Comparison of ENCODE assay signal across 14 cellular contexts in genomic region chr2:191333911-191334357, GRCh38.
A peak's percentile ranks its signal among the peaks of the same experiment; 100 is the strongest.
DNase-seq lines count a peak whose midpoint lies in the region; ATAC-seq and TF ChIP-seq lines count a peak whose summit lies in the region.
"Had no signal": no experiment of that assay in that cellular context is flagged by ENCODE, and none has a peak within 500 bp of the region (broad histone marks: within the 10 kb centered on the region; RNA-seq: fewer than 3 reads in every experiment).

No MANE protein-coding gene starts in this region.

- peak overlapping the region; percentile 56 for H3K4me2 ChIP-seq in GM23248 (ENCODE audit: unreplicated experiment)
- H3K4me2 ChIP-seq in SK-N-SH, result peak overlapping the region; percentile 68

- in situ Hi-C loops in GM23248 (cut with MboI), result no loop called here

- H3K27me3 ChIP-seq in GM23248 (replicated peaks; ENCODE audit: insufficient read depth) (no peaks in the 10 kb centered on the region), SK-N-SH (ENCODE audit: insufficient read depth) (no peaks in the 10 kb centered on the region), subcutaneous abdominal adipose tissue (ENCODE audit: control insufficient read depth in 5 of 5, insufficient read depth in 4 of 5, low read length in 5 of 5) (no peaks in the 10 kb centered on the region), dorsolateral prefrontal cortex (no peaks in the 10 kb centered on the region)

- POLR2A ChIA-PET in SK-N-SH (lab: Yijun Ruan, JAX), result no interaction called here

- no peak for ATAC-seq in HG03196 (IDR thresholded peaks at IDR 0.05; ENCODE audit: unreplicated experiment)
- ATAC-seq: HCT116 had no signal

- H3K36me3 ChIP-seq in GM23248 (ENCODE audit: low read depth) (peaks cover 39% of the 10 kb centered on the region), SK-N-SH (replicated peaks in 1 of 2; ENCODE audit: control insufficient read depth in 1 of 2, insufficient read depth in 2 of 2, low read length in 1 of 2) (peaks cover 13 to 24% of the 10 kb centered on the region in 2 experiments), subcutaneous abdominal adipose tissue (ENCODE audit: control insufficient read depth in 5 of 5, insufficient read depth in 5 of 5, low read length in 5 of 5) (peaks cover 0 to 6% (median 0%) of the 10 kb centered on the region in 5 donors)

- TF ChIP-seq CTCF in SK-N-SH (IDR thresholded peaks at IDR 0.05), result no peak
- TF ChIP-seq CTCF in fibroblast of pulmonary artery (IDR thresholded peaks at IDR 0.05; ENCODE audit: low read length, missing control alignments), result no peak
- no peak for TF ChIP-seq CTCF in dorsolateral prefrontal cortex (IDR thresholded peaks at IDR 0.05 in 54 of 56, conservative IDR thresholded peaks at IDR 0.05 in 2 of 56; ENCODE audit: low read depth in 1 of 56, partially characterized antibody in 56 of 56)

- H3F3A ChIP-seq in GM23248 (ENCODE audit: insufficient read depth), result peaks cover 27% of the 10 kb centered on the region
- H3F3A ChIP-seq in SK-N-SH (replicated peaks; ENCODE audit: insufficient read depth), result peaks cover 12% of the 10 kb centered on the region

- H3K4me1 ChIP-seq in GM23248 (ENCODE audit: insufficient read depth) (peaks cover 23% of the 10 kb centered on the region), SK-N-SH (ENCODE audit: control insufficient read depth in 1 of 2, insufficient read depth in 2 of 2, low read depth in 1 of 2, low read length in 1 of 2) (peaks cover 2 to 14% of the 10 kb centered on the region in 2 experiments; a peak in 3 of 4 replicates), subcutaneous abdominal adipose tissue (ENCODE audit: control insufficient read depth in 5 of 5, insufficient read depth in 5 of 5, low read length in 5 of 5) (peaks cover 0 to 6% (median 0%) of the 10 kb centered on the region in 5 donors)

- WGBS in GM23248 (ENCODE audit: low coverage in 1 of 2, low lambda C conversion rate in 2 of 2, missing lambda C conversion rate in 2 of 2), 2 experiments, result 0 to 2% methylated on average over 6 of the region's 6 CpGs
- 27% methylated on average over 6 of the region's 6 CpGs for WGBS in SK-N-SH (ENCODE audit: low lambda C conversion rate)

- intact Hi-C loops in dorsolateral prefrontal cortex (cut with DNase I), result no loop called here

- no peak for TF ChIP-seq RAD21 in SK-N-SH (IDR thresholded peaks at IDR 0.05; ENCODE audit: low read length)

- H3K4me3 ChIP-seq in GM23248, result peak overlapping the region; percentile 45
- H3K4me3 ChIP-seq in SK-N-SH (ENCODE audit: low read depth in 2 of 2, low read length in 1 of 2), result no peak overlapping the region
- H3K4me3 ChIP-seq in fibroblast of pulmonary artery (replicated peaks; ENCODE audit: low read depth, low read length), result no peak overlapping the region
- no peak overlapping the region for H3K4me3 ChIP-seq in subcutaneous abdominal adipose tissue (ENCODE audit: low read depth in 1 of 5, low read length in 5 of 5)
- no peak overlapping the region for H3K4me3 ChIP-seq in dorsolateral prefrontal cortex

- H3K79me2 ChIP-seq in GM23248 (ENCODE audit: insufficient read depth) (peaks cover 88% of the 10 kb centered on the region), SK-N-SH (ENCODE audit: insufficient read depth) (peaks cover 20% of the 10 kb centered on the region)

- peaks cover 5% of the 10 kb centered on the region; the same call in 1 of the 2 replicates for H3K9me2 ChIP-seq in GM23248 (ENCODE audit: insufficient read depth)
- no peaks in the 10 kb centered on the region for H3K9me2 ChIP-seq in SK-N-SH

- H2AFZ ChIP-seq in GM23248, result no peak overlapping the region
- no peak overlapping the region for H2AFZ ChIP-seq in SK-N-SH (ENCODE audit: low read depth)

- no peaks in the 10 kb centered on the region for H4K20me1 ChIP-seq in GM23248 (ENCODE audit: insufficient read depth)
- H4K20me1 ChIP-seq in SK-N-SH (ENCODE audit: insufficient read depth), result no peaks in the 10 kb centered on the region

- H3K9me3 ChIP-seq in GM23248 (ENCODE audit: low read depth), result no peaks in the 10 kb centered on the region
- H3K9me3 ChIP-seq in SK-N-SH, result no peaks in the 10 kb centered on the region
- H3K9me3 ChIP-seq in subcutaneous abdominal adipose tissue (ENCODE audit: control insufficient read depth in 5 of 5, low read length in 5 of 5), result no peaks in the 10 kb centered on the region

- CTCF ChIA-PET in SK-N-SH (lab: Yijun Ruan, JAX), result interaction anchor here (1.4 kb wide), 1 partner anchor 27 kb away, joined by 3 read pairs; no protein-coding TSS in a partner anchor

- DNase-seq in GM23248 (peak; percentile 92), SK-N-SH (no peak), fibroblast of pulmonary artery (ENCODE audit: low read depth) (peak; percentile 81), dorsolateral prefrontal cortex (no peak), kidney glomerular epithelial cell (lab: John Stamatoyannopoulos, UW) (no peak)
- DNase-seq: activated naive CD4-positive, alpha-beta T cell treated with anti-CD3 and anti-CD28 coated beads, Interleukin-2, amount 10 ng/mL, durations not matched to agents 7 days and 5 days; DMS79 treated with DMSO at 0.1 percent for 48 hours; left cardiac atrium; NCI-H187; posterior cingulate gyrus had no signal

- 0 out of 4 replicates have a peak, but pooled peaks of 1 of the 2 experiments have one; percentile 36 for TF ChIP-seq EP300 in SK-N-SH (IDR thresholded peaks at IDR 0.05; ENCODE audit: borderline replicate concordance in 1 of 2, low read depth in 1 of 2, low read length in 1 of 2)

- H3K27ac ChIP-seq in GM23248 (peak overlapping the region; percentile 81), SK-N-SH (ENCODE audit: low read depth in 2 of 2, low read length in 1 of 2) (peak overlapping the region; percentile 53 to 96; a peak in 3 of 4 replicates), subcutaneous abdominal adipose tissue (ENCODE audit: low read depth, low read length) (peak overlapping the region; percentile 28), dorsolateral prefrontal cortex (peak overlapping the region in 7 of 59 donors; percentile 5 to 21 (median 12))
- H3K27ac ChIP-seq: HL-60 had no signal

- H3K9ac ChIP-seq in GM23248 (peak overlapping the region; percentile 14; the same call in 1 of the 2 replicates), SK-N-SH (peak overlapping the region; percentile 43; the same call in 1 of the 2 replicates), subcutaneous abdominal adipose tissue (ENCODE audit: low read length in 5 of 5) (no peak overlapping the region)

TF ChIP-seq in SK-N-SH, 30 proteins besides CTCF, POLR2A, EP300 and RAD21 (continues in another document):
- TF ChIP-seq RFX5 (IDR thresholded peaks at IDR 0.05; ENCODE audit: low read length) (no peak), JUND (IDR thresholded peaks at IDR 0.05) (peak; percentile 62; the same call in 1 of the 2 replicates), GABPA (IDR thresholded peaks at IDR 0.05; ENCODE audit: low read depth) (no peak), SIN3A (IDR thresholded peaks at IDR 0.05; ENCODE audit: borderline replicate concordance, low read depth, low read length) (0 out of 2 replicates have a peak, but pooled peaks have one; percentile 44), POLR2AphosphoS5 (IDR thresholded peaks at IDR 0.05; ENCODE audit: low read depth, low read length) (no peak; the same call in 1 of the 2 replicates), IRF3 (IDR thresholded peaks at IDR 0.05; ENCODE audit: low read depth, low read length) (no peak), NFIC (IDR thresholded peaks at IDR 0.05; ENCODE audit: borderline replicate concordance) (peak; percentile 50; the same call in 1 of the 2 replicates), FOSL2 (IDR thresholded peaks at IDR 0.05; ENCODE audit: borderline replicate concordance, low read depth) (peak; percentile 84), ZBTB33 (IDR thresholded peaks at IDR 0.05; ENCODE audit: borderline replicate concordance, low read depth) (0 out of 2 replicates have a peak, but pooled peaks have one; percentile 25), TCF12 (IDR thresholded peaks at IDR 0.05) (peak; percentile 84), GATA2 (CRISPR knock-in tag; IDR thresholded peaks at IDR 0.05) (no peak), CHD2 (IDR thresholded peaks at IDR 0.05; ENCODE audit: low read length, partially characterized antibody) (no peak), RXRA (IDR thresholded peaks at IDR 0.05; ENCODE audit: borderline replicate concordance, low read depth) (peak; percentile 18; the same call in 1 of the 2 replicates), MXI1 (IDR thresholded peaks at IDR 0.05; ENCODE audit: low read depth, low read length) (no peak), USF1 (IDR thresholded peaks at IDR 0.05; ENCODE audit: borderline replicate concordance, low read depth) (no peak)

Comparison
In these comparisons a context has a peak if more than half of its experiments do, and no peak if none do; other contexts are left out.
1. DNase-seq: peak in GM23248 (single experiment) and fibroblast of pulmonary artery (single experiment); none in SK-N-SH (single experiment), dorsolateral prefrontal cortex (0 of 10) and kidney glomerular epithelial cell (single experiment).
2. H3K9ac ChIP-seq: peak in GM23248 (single experiment) and SK-N-SH (single experiment); none in subcutaneous abdominal adipose tissue (0 of 5).